In genomic region chr6:113594726-113595125, GRCh38 we compare ENCODE assay signal across 25 cellular contexts.
A peak's percentile ranks its signal among the peaks of the same experiment; 100 is the strongest.
DNase-seq lines count a peak whose midpoint lies in the region; ATAC-seq and TF ChIP-seq lines count a peak whose summit lies in the region.
"Had no signal": no experiment of that assay in that cellular context is flagged by ENCODE, and none has a peak within 500 bp of the region (broad histone marks: within the 10 kb centered on the region; RNA-seq: fewer than 3 reads in every experiment).

No MANE protein-coding gene starts in this region.

- no peak overlapping the region for H3K4me3 Mint-ChIP-seq in activated CD8-positive, alpha-beta T cell treated with anti-CD3 and anti-CD28 coated beads for 36 hours
- H3K4me3 Mint-ChIP-seq: activated naive CD8-positive, alpha-beta T cell; CD8-positive, alpha-beta T cell; mesothelial cell of epicardium; natural killer cell treated with Interleukin-12 subunit alpha and Interleukin-12 subunit beta and Interleukin-15 and Interleukin-18, amount 100 ng/mL, for 72 hours; stimulated activated naive CD8-positive, alpha-beta T cell treated with anti-CD3 and anti-CD28 coated beads, Interleukin-15, amount 100 ng/mL, for 72 hours had no signal

- H3K27ac ChIP-seq in RWPE1 (no peak overlapping the region), psoas muscle (no peak overlapping the region)
- H3K27ac ChIP-seq: parathyroid adenoma, thyroid gland had no signal

- peak; percentile 38 for ATAC-seq in left colon
- ATAC-seq in psoas muscle, result peak in 3 of 4 donors; percentile 56 to 65 (median 65)
- no peak for ATAC-seq in activated CD8-positive, alpha-beta T cell treated with anti-CD3 and anti-CD28 coated beads for 36 hours
- no peak for ATAC-seq in stimulated activated naive CD8-positive, alpha-beta T cell treated with anti-CD3 and anti-CD28 coated beads, Interleukin-15, Interleukin-2, amounts not matched to agents 100 U/mL and 50 U/mL, for 24 hours
- ATAC-seq: CD8-positive, alpha-beta T cell; natural killer cell treated with Interleukin-12 subunit alpha and Interleukin-12 subunit beta and Interleukin-15 and Interleukin-18, amount 100 ng/mL, for 72 hours; sciatic nerve; stimulated activated naive CD8-positive, alpha-beta T cell treated with anti-CD3 and anti-CD28 coated beads, Interleukin-15, amount 100 ng/mL, for 72 hours had no signal

- H3K9me3 ChIP-seq in psoas muscle, result no peaks in the 10 kb centered on the region
- H3K9me3 ChIP-seq: thyroid gland had no signal

- H3K4me1 ChIP-seq in psoas muscle, result no peaks in the 10 kb centered on the region

- no peak overlapping the region for H3K27ac Mint-ChIP-seq in activated CD8-positive, alpha-beta T cell treated with anti-CD3 and anti-CD28 coated beads for 36 hours
- H3K27ac Mint-ChIP-seq: activated naive CD8-positive, alpha-beta T cell; CD8-positive, alpha-beta T cell; natural killer cell treated with Interleukin-12 subunit alpha and Interleukin-12 subunit beta and Interleukin-15 and Interleukin-18, amount 100 ng/mL, for 72 hours; stimulated activated naive CD8-positive, alpha-beta T cell treated with anti-CD3 and anti-CD28 coated beads, Interleukin-15, amount 100 ng/mL, for 72 hours had no signal

- H3K27me3 ChIP-seq in psoas muscle (ENCODE audit: insufficient read depth in 3 of 3, low read length in 2 of 3), result no peaks in the 10 kb centered on the region
- H3K27me3 ChIP-seq: thyroid gland had no signal

- intact Hi-C loops in left colon (cut with DNase I, micrococcal nuclease) (no loop called here), psoas muscle (cut with DNase I) (loop anchor here in 1 of 2 donors (10.0 kb wide), 1 partner anchor 260 kb away; the partner anchor contains the start of gene MARCKS)
- intact Hi-C loops in activated CD8-positive, alpha-beta T cell treated with anti-CD3 and anti-CD28 coated beads for 36 hours (cut with micrococcal nuclease), result no loop called here

- POLR2A ChIA-PET in RWPE1 (lab: Yijun Ruan, JAX; ENCODE audit: low non-redundant PET), result no interaction called here
- POLR2A ChIA-PET in activated CD8-positive, alpha-beta T cell treated with anti-CD3 and anti-CD28 coated beads for 36 hours (lab: Charles Lee), result no interaction called here

- no peaks in the 10 kb centered on the region for H3K4me1 Mint-ChIP-seq in activated CD8-positive, alpha-beta T cell treated with anti-CD3 and anti-CD28 coated beads for 36 hours (ENCODE audit: low read depth)
- H3K4me1 Mint-ChIP-seq: stimulated activated naive CD8-positive, alpha-beta T cell treated with anti-CD3 and anti-CD28 coated beads, Interleukin-15, amount 100 ng/mL, for 72 hours had no signal

- DNase-seq in NCI-H146 treated with DMSO at 0.1 percent for 48 hours (lab: John Stamatoyannopoulos, UW; ENCODE audit: unreplicated experiment), result peak; percentile 10
- no peak for DNase-seq in NCI-H146 (lab: John Stamatoyannopoulos, UW)
- DNase-seq in RWPE1 (ENCODE audit: low spot score), result peak; percentile 9
- no peak for DNase-seq in left colon
- no peak for DNase-seq in psoas muscle
- no peak for DNase-seq in dermis blood vessel endothelial cell
- DNase-seq in activated CD8-positive, alpha-beta T cell treated with anti-CD3 and anti-CD28 coated beads for 36 hours, result no peak
- DNase-seq in stimulated activated naive CD8-positive, alpha-beta T cell treated with anti-CD3 and anti-CD28 coated beads, Interleukin-15, Interleukin-2, amounts not matched to agents 100 U/mL and 50 U/mL, for 24 hours, result no peak
- DNase-seq: 8988T; activated CD4-positive, alpha-beta T cell treated with anti-CD3 and anti-CD28 coated beads, Interleukin-2, amount 50 U/mL, for 48 hours; aorta; caudate nucleus; CD8-positive, alpha-beta T cell; GDM1; KG1; NCI-H187; NCI-H526 treated with DMSO at 0.1 percent for 48 hours; stimulated activated naive CD8-positive, alpha-beta T cell treated with anti-CD3 and anti-CD28 coated beads, Interleukin-15, amount 100 ng/mL, for 72 hours; T1000; thyroid gland had no signal

- no peaks in the 10 kb centered on the region for H3K36me3 ChIP-seq in psoas muscle (ENCODE audit: insufficient read depth in 1 of 2, low read depth in 1 of 2)
- H3K36me3 ChIP-seq: thyroid gland had no signal

- TF ChIP-seq CTCF in RWPE1 (conservative IDR thresholded peaks at IDR 0.05; ENCODE audit: low read depth), result no peak
- TF ChIP-seq CTCF in psoas muscle (IDR thresholded peaks at IDR 0.05), result no peak
- TF ChIP-seq CTCF in activated CD8-positive, alpha-beta T cell treated with anti-CD3 and anti-CD28 coated beads for 36 hours (IDR thresholded peaks at IDR 0.05), result no peak

- WGBS in psoas muscle, 3 donors, result 91 to 100% (median 100%) methylated on average over 1 of the region's 1 CpG

- H3K36me3 Mint-ChIP-seq in activated CD8-positive, alpha-beta T cell treated with anti-CD3 and anti-CD28 coated beads for 36 hours (ENCODE audit: low read depth), result no peaks in the 10 kb centered on the region
- H3K36me3 Mint-ChIP-seq: activated naive CD8-positive, alpha-beta T cell; CD8-positive, alpha-beta T cell; mesothelial cell of epicardium; natural killer cell treated with Interleukin-12 subunit alpha and Interleukin-12 subunit beta and Interleukin-15 and Interleukin-18, amount 100 ng/mL, for 72 hours had no signal

- no peaks in the 10 kb centered on the region for H3K27me3 Mint-ChIP-seq in activated CD8-positive, alpha-beta T cell treated with anti-CD3 and anti-CD28 coated beads for 36 hours
- H3K27me3 Mint-ChIP-seq: natural killer cell treated with Interleukin-12 subunit alpha and Interleukin-12 subunit beta and Interleukin-15 and Interleukin-18, amount 100 ng/mL, for 72 hours had no signal

- H3K4me3 ChIP-seq in psoas muscle, result no peak overlapping the region
- H3K4me3 ChIP-seq: thyroid gland had no signal

- H3K9me3 Mint-ChIP-seq in activated CD8-positive, alpha-beta T cell treated with anti-CD3 and anti-CD28 coated beads for 36 hours, result peaks cover 2% of the 10 kb centered on the region
- H3K9me3 Mint-ChIP-seq: CD8-positive, alpha-beta T cell; mesothelial cell of epicardium; stimulated activated naive CD8-positive, alpha-beta T cell treated with anti-CD3 and anti-CD28 coated beads, Interleukin-15, amount 100 ng/mL, for 72 hours had no signal

- CTCF ChIA-PET in RWPE1 (lab: Yijun Ruan, JAX), result no interaction called here
- CTCF ChIA-PET in activated CD8-positive, alpha-beta T cell treated with anti-CD3 and anti-CD28 coated beads for 36 hours (lab: Charles Lee), result no interaction called here

Comparison
In these comparisons a context has a peak if more than half of its experiments do, and no peak if none do; other contexts are left out.
1. DNase-seq: peak in NCI-H146 treated with DMSO at 0.1 percent for 48 hours (single experiment) and RWPE1 (single experiment); none in NCI-H146 (single experiment), left colon (0 of 2), psoas muscle (0 of 2), dermis blood vessel endothelial cell (single experiment), activated CD8-positive, alpha-beta T cell treated with anti-CD3 and anti-CD28 coated beads for 36 hours (single experiment) and stimulated activated naive CD8-positive, alpha-beta T cell treated with anti-CD3 and anti-CD28 coated beads, Interleukin-15, Interleukin-2, amounts not matched to agents 100 U/mL and 50 U/mL, for 24 hours (single experiment).
2. ATAC-seq: peak in left colon (single experiment) and psoas muscle (3 of 4); none in activated CD8-positive, alpha-beta T cell treated with anti-CD3 and anti-CD28 coated beads for 36 hours (single experiment) and stimulated activated naive CD8-positive, alpha-beta T cell treated with anti-CD3 and anti-CD28 coated beads, Interleukin-15, Interleukin-2, amounts not matched to agents 100 U/mL and 50 U/mL, for 24 hours (single experiment).